ENCODE assay signal across 8 cellular contexts in the genomic region with DNA sequence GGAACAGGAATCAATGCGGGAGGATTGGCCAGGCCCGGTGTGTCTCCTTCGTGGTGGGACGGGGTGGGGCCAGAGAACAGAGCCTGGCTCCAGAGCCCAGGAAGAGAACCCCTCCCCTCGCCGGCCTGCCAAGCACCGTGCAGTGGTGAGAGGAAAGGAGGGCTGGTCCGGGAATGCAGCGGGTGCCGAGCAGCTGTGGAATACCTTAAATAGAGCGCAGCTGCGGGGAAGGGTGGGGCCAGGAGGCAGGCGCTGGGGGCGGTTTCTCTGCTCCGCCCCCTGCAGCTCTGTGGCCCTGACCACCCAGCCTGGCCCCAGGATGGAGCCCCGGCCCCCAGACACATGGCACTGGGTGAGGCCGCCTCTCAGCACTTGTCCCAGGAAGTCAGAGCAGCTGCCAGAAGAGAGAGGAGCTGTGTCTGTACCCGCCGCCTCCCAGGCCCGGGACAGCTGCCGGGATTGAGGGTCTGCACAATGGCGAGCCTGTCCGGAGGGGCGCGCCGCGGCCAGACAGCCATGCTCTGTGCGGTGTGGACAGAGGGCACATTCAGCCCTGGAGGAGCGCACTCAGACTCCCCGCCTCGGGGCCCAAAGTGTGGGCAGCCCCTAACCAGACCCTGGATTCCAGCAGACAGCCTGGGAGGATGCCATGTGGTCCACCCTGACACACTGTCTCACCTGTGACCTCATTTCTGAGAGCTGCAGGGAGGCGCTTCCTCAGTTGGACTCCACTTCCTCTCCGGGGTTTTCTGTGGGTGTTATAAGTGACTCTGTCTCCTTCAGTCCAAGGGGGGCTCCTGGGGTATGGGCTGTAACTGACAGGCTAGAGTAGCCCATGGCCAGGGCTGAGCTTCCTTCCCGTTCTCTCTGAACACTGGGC.
DNase-seq lines count a peak whose midpoint lies in the region; ATAC-seq, FAIRE-seq and TF ChIP-seq lines count a peak whose summit lies in the region.
"Had no signal": no experiment of that assay in that cellular context is flagged by ENCODE, and none has a peak within 500 bp of the region (broad histone marks: within the 10 kb centered on the region; RNA-seq: fewer than 3 reads in every experiment).

No MANE protein-coding gene starts in this region.

- no peaks in the 10 kb centered on the region for H3K27me3 Mint-ChIP-seq in brain

- H3K9ac ChIP-seq in HepG2 (ENCODE audit: insufficient read depth, low read depth, low read length): no peak overlapping the region

- CTCF ChIA-PET in HepG2 (lab: Yijun Ruan, JAX; ENCODE audit: low intra/inter-chr PET ratio, low total read pairs): no interaction called here

- DNase-seq in NAMALWA (ENCODE audit: low spot score) (peak; percentile 42), HepG2 (ENCODE audit: low spot score) (no peak), thoracic aorta (ENCODE audit: low spot score) (peak; percentile 71), NCI-H1092 (lab: John Stamatoyannopoulos, UW) (no peak)

- TF ChIP-seq EP300 in HepG2 (IDR thresholded peaks at IDR 0.05; ENCODE audit: low read depth in 2 of 2, low read length in 2 of 2): no peak
- no peak for TF ChIP-seq EP300 in HepG2 (CRISPR knock-in tag; IDR thresholded peaks at IDR 0.05; ENCODE audit: borderline replicate concordance)

- WGBS in HepG2 (ENCODE audit: low lambda C conversion rate): 88% methylated on average over 14 of the region's 34 CpGs

- no peak for TF ChIP-seq POLR2A in HepG2 (IDR thresholded peaks at IDR 0.05; ENCODE audit: insufficient read depth in 1 of 2, low read depth in 2 of 2, low read length in 2 of 2)

- H3K36me3 ChIP-seq in HepG2 (replicated peaks in 1 of 2; ENCODE audit: control insufficient read depth in 1 of 2, insufficient read depth in 2 of 2, low read length in 2 of 2) (peaks cover 35 to 76% of the 10 kb centered on the region in 2 experiments; a peak in 4 of 5 replicates), thoracic aorta (no peaks in the 10 kb centered on the region)

- BruUV-seq in HepG2 (replicated peaks; lab: Mats Ljungman, UMichigan): no TSS peak

- ATAC-seq in HepG2 (peak; percentile 5; the same call in 1 of the 3 replicates), thoracic aorta (ENCODE audit: insufficient number of reproducible peaks, low FRiP score, low read depth) (peak; percentile 21), GM18858 (IDR thresholded peaks at IDR 0.05; ENCODE audit: unreplicated experiment) (no peak), GM18909 (IDR thresholded peaks at IDR 0.05; ENCODE audit: poor library complexity, unreplicated experiment) (no peak)

- TF ChIP-seq CTCF in brain (conservative IDR thresholded peaks at IDR 0.05): no peak
- TF ChIP-seq CTCF in HepG2 (CRISPR knock-in tag; IDR thresholded peaks at IDR 0.05): no peak
- TF ChIP-seq CTCF in thoracic aorta (IDR thresholded peaks at IDR 0.05): no peak

- no peak overlapping the region for H3K4me3 ChIP-seq in HepG2 (replicated peaks in 1 of 3; ENCODE audit: insufficient read depth in 1 of 3, low read depth in 2 of 3, low read length in 3 of 3)
- peak overlapping the region; percentile 34 for H3K4me3 ChIP-seq in thoracic aorta

- H3K4me3 Mint-ChIP-seq in brain: peak overlapping the region in 2 of 5 experiments; percentile 50 to 58

- in situ Hi-C loops in HepG2 (cut with HindIII; ENCODE audit: extremely low pct_ligation_motif_present, low pct_unique_long_range_greater_than_20kb): no loop called here

- intact Hi-C loops in HepG2 (cut with micrococcal nuclease; ENCODE audit: unreplicated experiment): no loop called here

- peaks cover 0 to 10% (median 7%) of the 10 kb centered on the region in 5 experiments for H3K9me3 Mint-ChIP-seq in brain

- no peak overlapping the region for H3K4me2 ChIP-seq in HepG2 (ENCODE audit: low read depth, low read length)

- H4K20me1 ChIP-seq in HepG2 (ENCODE audit: insufficient read depth, low read length): peaks cover 47% of the 10 kb centered on the region

- H3K4me1 ChIP-seq in HepG2 (ENCODE audit: insufficient read depth, low read length) (peaks cover 18% of the 10 kb centered on the region; the same call in 1 of the 2 replicates), thoracic aorta (ENCODE audit: control insufficient read depth in 1 of 2, low read depth in 2 of 2) (peaks cover 53 to 80% of the 10 kb centered on the region in 2 donors)

- H3K27ac ChIP-seq in HepG2 (ENCODE audit: extremely low read length, insufficient read depth, low read length) (no peak overlapping the region), thoracic aorta (peak overlapping the region; percentile 94 to 96)
- H3K27ac ChIP-seq: HL-60 had no signal

- no peak for FAIRE-seq in HepG2 (lab: Jason Lieb, UNC)

- no peak for TF ChIP-seq RAD21 in HepG2 (CRISPR knock-in tag; IDR thresholded peaks at IDR 0.05)

- H3K9me3 ChIP-seq in HepG2 (ENCODE audit: low read length) (no peaks in the 10 kb centered on the region), thoracic aorta (no peaks in the 10 kb centered on the region)

- H3K36me3 Mint-ChIP-seq in brain: peaks cover 31% of the 10 kb centered on the region

- H3K27me3 ChIP-seq in HepG2 (ENCODE audit: control insufficient read depth in 1 of 2, insufficient read depth in 2 of 2, low read length in 2 of 2) (no peaks in the 10 kb centered on the region), thoracic aorta (replicated peaks; ENCODE audit: insufficient read depth) (no peaks in the 10 kb centered on the region)

- peaks cover 48% of the 10 kb centered on the region for H3K4me1 Mint-ChIP-seq in brain

- no peak overlapping the region for H2AFZ ChIP-seq in HepG2 (ENCODE audit: low read length)

- POLR2A ChIA-PET in HepG2 (lab: Yijun Ruan, JAX): interaction anchor here (1.5 kb wide), 1 partner anchor 18 kb away, joined by 3 read pairs; no protein-coding TSS in a partner anchor

- H3K27ac Mint-ChIP-seq in brain: peak overlapping the region in 4 of 5 experiments; percentile 48 to 94 (median 77)

- peaks cover 61% of the 10 kb centered on the region for H3K79me2 ChIP-seq in HepG2 (ENCODE audit: insufficient read depth, low read length)

TF ChIP-seq in HepG2, 621 proteins besides CTCF, POLR2A, EP300 and RAD21:
- TF ChIP-seq, protein P1, sequence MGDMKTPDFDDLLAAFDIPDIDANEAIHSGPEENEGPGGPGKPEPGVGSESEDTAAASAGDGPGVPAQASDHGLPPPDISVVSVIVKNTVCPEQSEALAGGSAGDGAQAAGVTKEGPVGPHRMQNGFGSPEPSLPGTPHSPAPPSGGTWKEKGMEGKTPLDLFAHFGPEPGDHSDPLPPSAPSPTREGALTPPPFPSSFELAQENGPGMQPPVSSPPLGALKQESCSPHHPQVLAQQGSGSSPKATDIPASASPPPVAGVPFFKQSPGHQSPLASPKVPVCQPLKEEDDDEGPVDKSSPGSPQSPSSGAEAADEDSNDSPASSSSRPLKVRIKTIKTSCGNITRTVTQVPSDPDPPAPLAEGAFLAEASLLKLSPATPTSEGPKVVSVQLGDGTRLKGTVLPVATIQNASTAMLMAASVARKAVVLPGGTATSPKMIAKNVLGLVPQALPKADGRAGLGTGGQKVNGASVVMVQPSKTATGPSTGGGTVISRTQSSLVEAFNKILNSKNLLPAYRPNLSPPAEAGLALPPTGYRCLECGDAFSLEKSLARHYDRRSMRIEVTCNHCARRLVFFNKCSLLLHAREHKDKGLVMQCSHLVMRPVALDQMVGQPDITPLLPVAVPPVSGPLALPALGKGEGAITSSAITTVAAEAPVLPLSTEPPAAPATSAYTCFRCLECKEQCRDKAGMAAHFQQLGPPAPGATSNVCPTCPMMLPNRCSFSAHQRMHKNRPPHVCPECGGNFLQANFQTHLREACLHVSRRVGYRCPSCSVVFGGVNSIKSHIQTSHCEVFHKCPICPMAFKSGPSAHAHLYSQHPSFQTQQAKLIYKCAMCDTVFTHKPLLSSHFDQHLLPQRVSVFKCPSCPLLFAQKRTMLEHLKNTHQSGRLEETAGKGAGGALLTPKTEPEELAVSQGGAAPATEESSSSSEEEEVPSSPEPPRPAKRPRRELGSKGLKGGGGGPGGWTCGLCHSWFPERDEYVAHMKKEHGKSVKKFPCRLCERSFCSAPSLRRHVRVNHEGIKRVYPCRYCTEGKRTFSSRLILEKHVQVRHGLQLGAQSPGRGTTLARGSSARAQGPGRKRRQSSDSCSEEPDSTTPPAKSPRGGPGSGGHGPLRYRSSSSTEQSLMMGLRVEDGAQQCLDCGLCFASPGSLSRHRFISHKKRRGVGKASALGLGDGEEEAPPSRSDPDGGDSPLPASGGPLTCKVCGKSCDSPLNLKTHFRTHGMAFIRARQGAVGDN (CRISPR knock-in tag; IDR thresholded peaks at IDR 0.05): peak; percentile 18; the same call in 1 of the 2 replicates
- peak; percentile 60 for TF ChIP-seq RBM22 (optimal IDR thresholded peaks at IDR 0.05; ENCODE audit: low read length)
- TF ChIP-seq AGO2 (optimal IDR thresholded peaks at IDR 0.05; ENCODE audit: low read depth, low read length): peak; percentile 91
- TF ChIP-seq PCBP2 (optimal IDR thresholded peaks at IDR 0.05; ENCODE audit: low read depth, low read length, poor library complexity, severe bottlenecking): no peak

Comparison
In these comparisons a context has a peak if more than half of its experiments do, and no peak if none do; other contexts are left out.
1. DNase-seq: peak in NAMALWA (single experiment) and thoracic aorta (single experiment); none in HepG2 (single experiment) and NCI-H1092 (single experiment).
2. ATAC-seq: peak in HepG2 (single experiment) and thoracic aorta (single experiment); none in GM18858 (single experiment) and GM18909 (single experiment).